In the genomic region with DNA sequence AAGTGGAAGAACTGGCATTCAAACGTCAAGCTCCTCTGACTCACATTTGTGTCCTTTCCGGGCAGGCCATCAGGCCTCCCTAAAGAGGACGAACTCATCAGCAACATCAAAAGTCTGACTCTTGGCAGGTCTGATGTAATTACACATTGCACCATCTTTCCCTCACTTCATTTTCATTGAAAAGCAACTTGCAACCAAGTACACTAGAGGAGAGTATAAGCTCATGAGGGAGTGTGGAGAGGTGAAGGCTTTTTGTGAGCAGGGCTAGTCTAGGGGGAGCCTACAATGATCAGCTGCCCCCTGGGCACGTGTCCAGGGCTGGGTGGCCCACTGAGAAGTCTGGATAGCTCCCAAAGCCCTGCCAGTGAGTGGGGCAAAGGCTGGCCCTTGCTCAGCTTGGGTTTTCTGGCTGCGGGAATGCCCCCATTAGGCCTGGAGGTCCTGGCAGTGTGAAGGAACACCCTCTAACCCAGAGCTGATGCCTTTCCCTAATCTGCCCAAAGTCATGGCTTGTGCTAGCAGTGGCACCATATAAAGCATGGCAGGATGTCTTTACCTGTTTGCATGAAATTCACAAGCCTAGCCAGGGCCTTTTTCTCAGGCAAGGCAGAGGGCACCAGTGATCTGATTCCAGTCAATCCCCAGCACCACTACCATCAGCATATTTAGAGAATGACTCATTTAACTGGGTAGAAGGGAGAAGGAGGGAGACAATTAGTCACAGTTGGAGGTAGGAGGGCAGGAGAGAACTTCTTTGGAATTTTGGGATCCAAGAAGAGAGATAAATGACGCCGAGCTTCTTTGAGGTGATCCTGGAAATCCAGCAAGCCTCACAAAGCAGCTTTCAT, we compare ENCODE assay signal across 9 cellular contexts. TPM values are rescaled to one million over a fixed set of nuclear protein-coding genes. Genes with fewer than 3 reads are reported as not detected.
DNase-seq lines count a peak whose midpoint lies in the region; ATAC-seq and TF ChIP-seq lines count a peak whose summit lies in the region.
"Had no signal": no experiment of that assay in that cellular context is flagged by ENCODE, and none has a peak within 500 bp of the region (broad histone marks: within the 10 kb centered on the region; RNA-seq: fewer than 3 reads in every experiment).

No MANE protein-coding gene starts in this region.

- in situ Hi-C loops in Panc1 (cut with HindIII; ENCODE audit: low pct_unique_long_range_greater_than_20kb, low sequenced_read_pairs): no loop called here

- H3K4me3 Mint-ChIP-seq in osteocyte (ENCODE audit: unreplicated experiment): no peak overlapping the region

- DNase-seq in GM04504 (ENCODE audit: low read depth) (peak; percentile 55), Panc1 (ENCODE audit: low read depth, low spot score) (peak; percentile 64), fibroblast of gingiva (ENCODE audit: low read depth) (peak; percentile 88), osteocyte (ENCODE audit: extremely low spot score, unreplicated experiment) (no peak), NCI-H774 (lab: John Stamatoyannopoulos, UW) (no peak), sigmoid colon (no peak)
- DNase-seq: stimulated activated CD4-positive, alpha-beta T cell treated with anti-CD3 and anti-CD28 coated beads, Interleukin-1b, Interleukin-23, amount 100 ng/mL, for 48 hours had no signal

- H3K27ac ChIP-seq in Panc1 (ENCODE audit: low read length) (no peak overlapping the region; the same call in 1 of the 2 replicates), sigmoid colon (no peak overlapping the region)

- no TSS peak for BruUV-seq in Panc1 (replicated peaks; lab: Mats Ljungman, UMichigan)

- peaks cover 44% of the 10 kb centered on the region for H3K4me1 Mint-ChIP-seq in osteocyte (ENCODE audit: unreplicated experiment)

- CTCF ChIA-PET in Panc1 (lab: Charles Lee): interaction anchor here (0.7 kb wide), 1 partner anchor 771 kb away, joined by 3 read pairs; no protein-coding TSS in a partner anchor

- peak overlapping the region; percentile 86 for H3K27ac Mint-ChIP-seq in osteocyte (ENCODE audit: unreplicated experiment)

- no peaks in the 10 kb centered on the region for H3K27me3 Mint-ChIP-seq in osteocyte (ENCODE audit: unreplicated experiment)

- H3K4me3 ChIP-seq in Panc1 (ENCODE audit: low read depth in 2 of 2, low read length in 2 of 2) (no peak overlapping the region), sigmoid colon (no peak overlapping the region)

- no peaks in the 10 kb centered on the region for H3K27me3 ChIP-seq in Panc1 (ENCODE audit: control insufficient read depth, insufficient read depth, low read length)
- H3K27me3 ChIP-seq in sigmoid colon: no peaks in the 10 kb centered on the region

- no peaks in the 10 kb centered on the region for H3K36me3 Mint-ChIP-seq in osteocyte (ENCODE audit: unreplicated experiment)

- TF ChIP-seq EP300 in sigmoid colon (IDR thresholded peaks at IDR 0.05): no peak

- H3K4me1 ChIP-seq in Panc1 (ENCODE audit: control insufficient read depth, insufficient read depth, low read length) (peaks cover 8% of the 10 kb centered on the region), sigmoid colon (peaks cover 0 to 15% (median 9%) of the 10 kb centered on the region in 4 donors)

- H3K9me3 Mint-ChIP-seq in osteocyte (ENCODE audit: unreplicated experiment): no peaks in the 10 kb centered on the region

- no peaks in the 10 kb centered on the region for H3K9me3 ChIP-seq in Panc1 (ENCODE audit: control insufficient read depth, insufficient read depth, low read depth, low read length)
- H3K9me3 ChIP-seq in sigmoid colon: no peaks in the 10 kb centered on the region

- TF ChIP-seq POLR2A in sigmoid colon (IDR thresholded peaks at IDR 0.05): no peak

- WGBS in sigmoid colon, 2 donors: 78 to 82% methylated on average over 7 of the region's 7 CpGs

- POLR2A ChIA-PET in Panc1 (lab: Charles Lee): no interaction called here

- TF ChIP-seq CTCF in Panc1 (IDR thresholded peaks at IDR 0.05) (no peak), osteocyte (IDR thresholded peaks at IDR 0.05) (peak; percentile 14), sigmoid colon (IDR thresholded peaks at IDR 0.05) (no peak)

- ATAC-seq in Panc1 (peak; percentile 93), HG02938 (IDR thresholded peaks at IDR 0.05; ENCODE audit: unreplicated experiment) (no peak), HG02571 (IDR thresholded peaks at IDR 0.05; ENCODE audit: unreplicated experiment) (no peak)

- intact Hi-C loops in Panc1 (cut with micrococcal nuclease; ENCODE audit: unreplicated experiment) (no loop called here), sigmoid colon (cut with DNase I) (no loop called here)

- H3K36me3 ChIP-seq in Panc1 (ENCODE audit: control insufficient read depth, insufficient read depth, low read length) (no peaks in the 10 kb centered on the region), sigmoid colon (no peaks in the 10 kb centered on the region)

RNA-seq across cellular contexts. Expression of a gene that starts 8.5 kb away (rescaled TPM):
- total RNA-seq in Panc1 (2021; ENCODE audit: unreplicated experiment) (0.26 TPM), osteocyte (not detected in 2 replicates), sigmoid colon (not detected)
- polyA plus RNA-seq in Panc1 (2012; ENCODE audit: insufficient read length): not detected
- polyA plus RNA-seq in sigmoid colon: under 1 TPM in 1 of 3 donors, not detected in 2; 0.06 TPM

RNA-seq across cellular contexts. Expression of a gene that starts 49.3 kb away (rescaled TPM):
- total RNA-seq in Panc1 (2021; ENCODE audit: unreplicated experiment) (not detected), osteocyte (not detected in 2 replicates), sigmoid colon (10 to 100 TPM in 1 of 4 donors, 1 to 10 TPM in 1, not detected in 2; 6.4 to 11.4 TPM)
- not detected for polyA plus RNA-seq in Panc1 (2012; ENCODE audit: insufficient read length)
- 100 to 1,000 TPM in 1 of 3 donors, 10 to 100 TPM in 2; 15.6 to 255 (median 61.3) TPM for polyA plus RNA-seq in sigmoid colon

Comparison
In these comparisons a context has a peak if more than half of its experiments do, and no peak if none do; other contexts are left out.
1. DNase-seq: peak in GM04504 (single experiment), Panc1 (single experiment) and fibroblast of gingiva (single experiment); none in osteocyte (single experiment), NCI-H774 (single experiment) and sigmoid colon (single experiment).